21 cellular contexts compared by ENCODE assay signal in genomic region chr5:69075522-69076169, GRCh38.
"Had no signal": no experiment of that assay in that cellular context is flagged by ENCODE, and none has a peak within 500 bp of the region (broad histone marks: within the 10 kb centered on the region; RNA-seq: fewer than 3 reads in every experiment).

No MANE protein-coding gene starts in this region.

- H3K4me1 Mint-ChIP-seq: naive B cell, T-cell had no signal

- ATAC-seq: activated CD8-positive, alpha-beta T cell treated with anti-CD3 and anti-CD28 coated beads, Interleukin-2, amount 10 ng/mL, durations not matched to agents 7 days and 5 days; left ventricle myocardium superior had no signal

- H3K27ac ChIP-seq: brain microvascular endothelial cell, neutrophil, parathyroid adenoma, sigmoid colon, spleen had no signal

- H3K4me3 Mint-ChIP-seq: activated CD4-positive, alpha-beta T cell treated with anti-CD3 and anti-CD28 coated beads, Interleukin-2, amount 10 ng/mL, durations not matched to agents 7 days and 5 days; activated CD8-positive, alpha-beta T cell treated with anti-CD3 and anti-CD28 coated beads, Interleukin-2, amount 10 ng/mL, durations not matched to agents 7 days and 5 days; activated naive CD4-positive, alpha-beta T cell treated with anti-CD3 and anti-CD28 coated beads for 36 hours; activated T-cell treated with anti-CD3 and anti-CD28 coated beads, Interleukin-2, amount 50 U/mL, for 24 hours; naive B cell; T-cell had no signal

- DNase-seq: activated CD4-positive, alpha-beta T cell treated with anti-CD3 and anti-CD28 coated beads, Interleukin-2, amount 10 ng/mL, durations not matched to agents 7 days and 5 days; activated CD4-positive, CD25-positive, alpha-beta regulatory T cell; activated CD8-positive, alpha-beta T cell treated with anti-CD3 and anti-CD28 coated beads, Interleukin-2, amount 10 ng/mL, durations not matched to agents 7 days and 5 days; activated naive CD4-positive, alpha-beta T cell treated with anti-CD3 and anti-CD28 coated beads for 36 hours; activated T-cell treated with anti-CD3 and anti-CD28 coated beads, Interleukin-2, amount 50 U/mL, for 24 hours; anterior cingulate cortex; brain microvascular endothelial cell; central memory CD4-positive, alpha-beta T cell; head of caudate nucleus; kidney glomerular epithelial cell; left ventricle myocardium superior; naive B cell; sigmoid colon; spleen; stimulated activated CD4-positive, alpha-beta T cell treated with anti-CD3 and anti-CD28 coated beads, Interleukin-4, amount 100 ng/mL, for 4 hours; stimulated activated naive CD4-positive, alpha-beta T cell treated with Interleukin-2 at 50 U/mL for 16 hours; T-cell; T-helper 9 cell; trophoblast cell had no signal

- H2AFZ ChIP-seq: parathyroid adenoma had no signal

- H3K36me3 ChIP-seq: brain microvascular endothelial cell, neutrophil, sigmoid colon, spleen had no signal

- H3K27me3 ChIP-seq: brain microvascular endothelial cell, neutrophil, sigmoid colon, spleen had no signal

- H3K4me3 ChIP-seq: sigmoid colon, spleen had no signal

- H3K9ac ChIP-seq: parathyroid adenoma had no signal

- H3K9me3 ChIP-seq: neutrophil, sigmoid colon, spleen had no signal

- H3K4me1 ChIP-seq: parathyroid adenoma, sigmoid colon, spleen had no signal

- H3K27me3 Mint-ChIP-seq: activated CD4-positive, alpha-beta T cell treated with anti-CD3 and anti-CD28 coated beads, Interleukin-2, amount 10 ng/mL, durations not matched to agents 7 days and 5 days; activated T-cell treated with anti-CD3 and anti-CD28 coated beads, Interleukin-2, amount 50 U/mL, for 24 hours; T-cell had no signal

- H3K9me3 Mint-ChIP-seq: activated CD4-positive, alpha-beta T cell treated with anti-CD3 and anti-CD28 coated beads, Interleukin-2, amount 10 ng/mL, durations not matched to agents 7 days and 5 days; activated naive CD4-positive, alpha-beta T cell treated with anti-CD3 and anti-CD28 coated beads for 36 hours; activated T-cell treated with anti-CD3 and anti-CD28 coated beads, Interleukin-2, amount 50 U/mL, for 24 hours; T-cell had no signal

- H3K79me2 ChIP-seq: parathyroid adenoma had no signal

- H3K27ac Mint-ChIP-seq: activated CD4-positive, alpha-beta T cell treated with anti-CD3 and anti-CD28 coated beads, Interleukin-2, amount 10 ng/mL, durations not matched to agents 7 days and 5 days; activated CD8-positive, alpha-beta T cell treated with anti-CD3 and anti-CD28 coated beads, Interleukin-2, amount 10 ng/mL, durations not matched to agents 7 days and 5 days; activated naive CD4-positive, alpha-beta T cell treated with anti-CD3 and anti-CD28 coated beads for 36 hours; activated T-cell treated with anti-CD3 and anti-CD28 coated beads, Interleukin-2, amount 50 U/mL, for 24 hours; T-cell had no signal

- H3K36me3 Mint-ChIP-seq: naive B cell, T-cell had no signal
